ENCODE assay signal across 9 cellular contexts in the genomic region with DNA sequence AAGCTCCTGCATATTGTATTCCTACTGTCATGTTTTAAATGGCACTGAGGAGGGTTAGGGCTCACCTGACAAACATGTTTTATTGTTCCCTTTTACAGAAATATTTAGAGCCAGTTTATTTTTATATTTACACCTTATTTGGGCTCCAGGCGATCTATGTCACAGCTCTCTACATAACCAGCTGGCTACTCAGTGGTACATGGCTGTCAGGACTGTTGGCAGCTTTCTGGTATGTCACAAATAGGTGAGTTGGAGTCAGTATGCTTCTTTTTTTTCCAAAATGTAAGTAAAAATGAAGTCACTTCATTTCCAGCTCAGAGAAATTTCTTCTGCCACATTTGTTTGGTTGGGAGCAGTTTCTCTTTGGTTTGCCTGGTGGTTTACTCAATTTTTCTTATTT.
"Had no signal": no experiment of that assay in that cellular context is flagged by ENCODE, and none has a peak within 500 bp of the region (broad histone marks: within the 10 kb centered on the region; RNA-seq: fewer than 3 reads in every experiment).

No MANE protein-coding gene starts in this region.

- H3K9ac ChIP-seq: GM23248 had no signal

- H3K9me3 ChIP-seq: HAP-1 had no signal

- H3K4me3 ChIP-seq: GM23248, GM23338, HAP-1 had no signal

- H2AFZ ChIP-seq: GM23248, GM23338 had no signal

- H3K4me2 ChIP-seq: GM23338 had no signal

- H3K27ac ChIP-seq: GM23248 had no signal

- ATAC-seq: GM23338, HCT116 had no signal

- DNase-seq: GM23248, GOT3, H7, H9, HCEC 1CT, HFFc6 had no signal
